7 cellular contexts compared by ENCODE assay signal in the genomic region with DNA sequence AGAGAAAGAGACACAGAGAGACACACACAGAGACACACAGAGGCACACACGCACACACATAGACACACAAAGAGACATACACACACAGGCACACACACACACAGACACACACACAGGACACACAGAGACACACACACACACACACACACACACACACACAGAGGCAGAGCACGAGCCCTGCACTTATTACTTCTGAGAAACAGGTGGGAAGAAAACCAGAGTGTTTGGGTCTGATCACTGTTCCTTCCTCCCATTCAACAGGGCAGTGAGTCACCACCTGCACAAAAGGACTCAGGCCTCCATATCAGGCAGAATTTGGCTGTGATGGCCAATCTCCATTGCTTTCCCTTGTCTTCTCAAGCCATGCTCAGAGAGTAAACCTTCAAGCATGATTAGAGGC.
DNase-seq lines count a peak whose midpoint lies in the region; ATAC-seq, FAIRE-seq and TF ChIP-seq lines count a peak whose summit lies in the region.
"Not testable (repeated sequence)": the region's sequence is repeated elsewhere in the genome, so short reads cannot be mapped to it uniquely, and the experiment has no call there.

No MANE protein-coding gene starts in this region.

- not testable (repeated sequence) for H2AFZ ChIP-seq in PC-3 (ENCODE audit: low read length); endothelial cell of umbilical vein (ENCODE audit: low read depth, low read length)

- not testable (repeated sequence) for H3K27ac Mint-ChIP-seq in activated CD8-positive, alpha-beta memory T cell treated with anti-CD3 and anti-CD28 coated beads, Interleukin-2, amount 10 ng/mL, durations not matched to agents 7 days and 5 days
- H3K27ac Mint-ChIP-seq in activated naive CD8-positive, alpha-beta T cell treated with anti-CD3 and anti-CD28 coated beads, Interleukin-2, amount 10 ng/mL, durations not matched to agents 7 days and 5 days = peak overlapping the region; percentile 5
- H3K27ac Mint-ChIP-seq in neural crest cell (ENCODE audit: unreplicated experiment) = peak overlapping the region; percentile 27

- not testable (repeated sequence) for H3K9me1 ChIP-seq in endothelial cell of umbilical vein (replicated peaks; ENCODE audit: control insufficient read depth, extremely low read depth, insufficient read depth, low read length)

- not testable (repeated sequence) for H3K36me3 ChIP-seq in PC-3 (ENCODE audit: low read depth, low read length); endothelial cell of umbilical vein (ENCODE audit: control insufficient read depth in 2 of 2, extremely low read depth in 1 of 2, insufficient read depth in 2 of 2, low read length in 2 of 2); heart right ventricle

- DNase-seq in PC-3; activated CD8-positive, alpha-beta memory T cell treated with anti-CD3 and anti-CD28 coated beads, Interleukin-2, amount 10 ng/mL, durations not matched to agents 7 days and 5 days; activated naive CD8-positive, alpha-beta T cell treated with anti-CD3 and anti-CD28 coated beads, Interleukin-2, amount 10 ng/mL, durations not matched to agents 7 days and 5 days; heart right ventricle; neural crest cell (ENCODE audit: low read depth, low spot score): not testable (repeated sequence)
- peak; percentile 51 for DNase-seq in endothelial cell of umbilical vein (ENCODE audit: low read depth, low spot score)

- not testable (repeated sequence) for H3K4me1 Mint-ChIP-seq in activated CD8-positive, alpha-beta memory T cell treated with anti-CD3 and anti-CD28 coated beads, Interleukin-2, amount 10 ng/mL, durations not matched to agents 7 days and 5 days; activated naive CD8-positive, alpha-beta T cell treated with anti-CD3 and anti-CD28 coated beads, Interleukin-2, amount 10 ng/mL, durations not matched to agents 7 days and 5 days; neural crest cell

- not testable (repeated sequence) for H3K36me3 Mint-ChIP-seq in activated CD8-positive, alpha-beta memory T cell treated with anti-CD3 and anti-CD28 coated beads, Interleukin-2, amount 10 ng/mL, durations not matched to agents 7 days and 5 days; activated naive CD8-positive, alpha-beta T cell treated with anti-CD3 and anti-CD28 coated beads, Interleukin-2, amount 10 ng/mL, durations not matched to agents 7 days and 5 days; neural crest cell (ENCODE audit: low read depth)

- intact Hi-C loops in PC-3 (cut with micrococcal nuclease); endothelial cell of umbilical vein (cut with micrococcal nuclease); heart right ventricle (cut with DNase I): not testable (repeated sequence)

- not testable (repeated sequence) for H3K9me3 Mint-ChIP-seq in activated CD8-positive, alpha-beta memory T cell treated with anti-CD3 and anti-CD28 coated beads, Interleukin-2, amount 10 ng/mL, durations not matched to agents 7 days and 5 days (ENCODE audit: low read depth); activated naive CD8-positive, alpha-beta T cell treated with anti-CD3 and anti-CD28 coated beads, Interleukin-2, amount 10 ng/mL, durations not matched to agents 7 days and 5 days; neural crest cell

- H3K9me3 ChIP-seq in PC-3 (ENCODE audit: low read length); endothelial cell of umbilical vein (replicated peaks; ENCODE audit: control insufficient read depth, insufficient read depth, low read length); heart right ventricle: not testable (repeated sequence)

- H3K9me2 ChIP-seq in PC-3 (replicated peaks; ENCODE audit: low read length) = not testable (repeated sequence)

- not testable (repeated sequence) for BruUV-seq in PC-3 (replicated peaks; lab: Mats Ljungman, UMichigan); endothelial cell of umbilical vein (replicated peaks; lab: Mats Ljungman, UMichigan)

- not testable (repeated sequence) for H4K20me1 ChIP-seq in PC-3 (ENCODE audit: low read length); endothelial cell of umbilical vein (replicated peaks; ENCODE audit: control insufficient read depth, extremely low read depth, insufficient read depth, low read length)

- H3K4me3 Mint-ChIP-seq in activated CD8-positive, alpha-beta memory T cell treated with anti-CD3 and anti-CD28 coated beads, Interleukin-2, amount 10 ng/mL, durations not matched to agents 7 days and 5 days; activated naive CD8-positive, alpha-beta T cell treated with anti-CD3 and anti-CD28 coated beads, Interleukin-2, amount 10 ng/mL, durations not matched to agents 7 days and 5 days; neural crest cell: not testable (repeated sequence)

- POLR2A ChIA-PET in PC-3 (lab: Charles Lee; ENCODE audit: unreplicated experiment); activated naive CD8-positive, alpha-beta T cell treated with anti-CD3 and anti-CD28 coated beads, Interleukin-2, amount 10 ng/mL, durations not matched to agents 7 days and 5 days (lab: Charles Lee); endothelial cell of umbilical vein (lab: Charles Lee): not testable (repeated sequence)

- CTCF ChIA-PET in PC-3 (lab: Charles Lee); activated CD8-positive, alpha-beta memory T cell treated with anti-CD3 and anti-CD28 coated beads, Interleukin-2, amount 10 ng/mL, durations not matched to agents 7 days and 5 days (lab: Charles Lee); endothelial cell of umbilical vein (lab: Charles Lee): not testable (repeated sequence)

- WGBS in heart right ventricle, 2 donors = 66 to 90% methylated on average over 2 of the region's 2 CpGs

- not testable (repeated sequence) for TF ChIP-seq CTCF in PC-3 (conservative IDR thresholded peaks at IDR 0.05; ENCODE audit: low read depth, low read length); endothelial cell of umbilical vein (IDR thresholded peaks at IDR 0.05; ENCODE audit: extremely low read depth in 1 of 2, insufficient read depth in 1 of 2, low read depth in 1 of 2, low read length in 2 of 2); heart right ventricle (IDR thresholded peaks at IDR 0.05); neural crest cell (conservative IDR thresholded peaks at IDR 0.05)

- H3K27me3 ChIP-seq in PC-3 (ENCODE audit: low read length); endothelial cell of umbilical vein (ENCODE audit: control insufficient read depth in 2 of 2, insufficient read depth in 2 of 2, low read length in 2 of 2); heart right ventricle: not testable (repeated sequence)

- FAIRE-seq in endothelial cell of umbilical vein (lab: Jason Lieb, UNC) = peak; percentile 98

- H3F3A ChIP-seq in PC-3 (ENCODE audit: low read length, unreplicated experiment) = not testable (repeated sequence)

- not testable (repeated sequence) for H3K79me2 ChIP-seq in PC-3 (ENCODE audit: low read length); endothelial cell of umbilical vein (ENCODE audit: control insufficient read depth, insufficient read depth, low read length)

- dilution Hi-C loops in endothelial cell of umbilical vein (cut with MboI; ENCODE audit: extremely low pct_ligation_motif_present, low sequenced_read_pairs) = not testable (repeated sequence)

- not testable (repeated sequence) for H3K27ac ChIP-seq in PC-3 (ENCODE audit: low read length); endothelial cell of umbilical vein (ENCODE audit: insufficient read depth, low read depth, low read length); heart right ventricle

- H3K4me1 ChIP-seq in PC-3 (ENCODE audit: insufficient read depth, low read length); endothelial cell of umbilical vein (ENCODE audit: control insufficient read depth, extremely low read depth, insufficient read depth, low read length); heart right ventricle: not testable (repeated sequence)

- ATAC-seq in PC-3 (peak; percentile 45), heart right ventricle (peak in 6 of 8 donors; percentile 45 to 85 (median 53))
- peak; percentile 21 to 41 for ATAC-seq in activated CD4-positive, CD25-positive, alpha-beta regulatory T cell treated with anti-CD3 and anti-CD28 coated beads, Interleukin-2, amount 50 U/mL, for 24 hours
- peak; percentile 49 for ATAC-seq in activated CD8-positive, alpha-beta memory T cell treated with anti-CD3 and anti-CD28 coated beads, Interleukin-2, amount 10 ng/mL, durations not matched to agents 7 days and 5 days
- not testable (repeated sequence) for ATAC-seq in activated naive CD8-positive, alpha-beta T cell treated with anti-CD3 and anti-CD28 coated beads, Interleukin-2, amount 10 ng/mL, durations not matched to agents 7 days and 5 days (ENCODE audit: low read depth)

- not testable (repeated sequence) for H3K9ac ChIP-seq in PC-3 (ENCODE audit: low read length); endothelial cell of umbilical vein (replicated peaks; ENCODE audit: extremely low read depth, insufficient read depth, low read length)

- H3K27me3 Mint-ChIP-seq in activated CD8-positive, alpha-beta memory T cell treated with anti-CD3 and anti-CD28 coated beads, Interleukin-2, amount 10 ng/mL, durations not matched to agents 7 days and 5 days = peaks cover 15% of the 10 kb centered on the region
- not testable (repeated sequence) for H3K27me3 Mint-ChIP-seq in activated naive CD8-positive, alpha-beta T cell treated with anti-CD3 and anti-CD28 coated beads, Interleukin-2, amount 10 ng/mL, durations not matched to agents 7 days and 5 days; neural crest cell (ENCODE audit: low read depth)

- TF ChIP-seq POLR2A in endothelial cell of umbilical vein (IDR thresholded peaks at IDR 0.05; ENCODE audit: low read depth, low read length) = not testable (repeated sequence)

- not testable (repeated sequence) for H3K4me3 ChIP-seq in PC-3 (ENCODE audit: low read length); endothelial cell of umbilical vein (replicated peaks in 1 of 3; ENCODE audit: insufficient read depth in 1 of 3, low read depth in 1 of 3, low read length in 3 of 3); heart right ventricle

- H3K4me2 ChIP-seq in PC-3 (ENCODE audit: low read length); endothelial cell of umbilical vein (ENCODE audit: insufficient read depth, low read length): not testable (repeated sequence)
